ENCODE assay signal across 29 cellular contexts in genomic region chr17:34658796-34659195, GRCh38.
"Had no signal": no experiment of that assay in that cellular context is flagged by ENCODE, and none has a peak within 500 bp of the region (broad histone marks: within the 10 kb centered on the region; RNA-seq: fewer than 3 reads in every experiment).

No MANE protein-coding gene starts in this region.

- H3K9me3 Mint-ChIP-seq: activated naive CD4-positive, alpha-beta T cell treated with anti-CD3 and anti-CD28 coated beads, Interleukin-2, amount 10 ng/mL, durations not matched to agents 7 days and 5 days; activated naive CD8-positive, alpha-beta T cell treated with anti-CD3 and anti-CD28 coated beads, Interleukin-2, amount 10 ng/mL, durations not matched to agents 7 days and 5 days; brain; dendritic cell treated with granulocyte-macrophage colony-stimulating factor and Interleukin-4, amounts not matched to agents 40 ng/mL and 50 ng/mL, for 4 days; endodermal cell; naive thymus-derived CD8-positive, alpha-beta T cell; neural progenitor cell; T-helper 1 cell treated with Interleukin-12 subunit alpha and Interleukin-12 subunit beta and Interleukin-4 antibody, amounts not matched to agents 30 μg/mL and 1 μg/mL, for 36 hours; type B pancreatic cell had no signal

- H3K27ac ChIP-seq: ascending aorta, cardiac muscle cell, foreskin keratinocyte, lower lobe of right lung, neural progenitor cell, testis, VCaP had no signal

- H3K4me3 Mint-ChIP-seq: activated naive CD4-positive, alpha-beta T cell treated with anti-CD3 and anti-CD28 coated beads, Interleukin-2, amount 10 ng/mL, durations not matched to agents 7 days and 5 days; activated naive CD8-positive, alpha-beta T cell treated with anti-CD3 and anti-CD28 coated beads, Interleukin-2, amount 10 ng/mL, durations not matched to agents 7 days and 5 days; brain; dendritic cell treated with granulocyte-macrophage colony-stimulating factor and Interleukin-4, amounts not matched to agents 40 ng/mL and 50 ng/mL, for 4 days; endodermal cell; naive thymus-derived CD8-positive, alpha-beta T cell; neural progenitor cell; T-helper 1 cell treated with Interleukin-12 subunit alpha and Interleukin-12 subunit beta and Interleukin-4 antibody, amounts not matched to agents 30 μg/mL and 1 μg/mL, for 36 hours; type B pancreatic cell had no signal

- H3K4me1 Mint-ChIP-seq: activated naive CD4-positive, alpha-beta T cell treated with anti-CD3 and anti-CD28 coated beads, Interleukin-2, amount 10 ng/mL, durations not matched to agents 7 days and 5 days; activated naive CD8-positive, alpha-beta T cell treated with anti-CD3 and anti-CD28 coated beads, Interleukin-2, amount 10 ng/mL, durations not matched to agents 7 days and 5 days; neural progenitor cell had no signal

- H3K36me3 ChIP-seq: ascending aorta, cardiac muscle cell, lower lobe of right lung, neural progenitor cell had no signal

- DNase-seq: activated CD4-positive, alpha-beta T cell treated with anti-CD3 and anti-CD28 coated beads for 4 hours; activated CD4-positive, alpha-beta T cell treated with anti-CD3 and anti-CD28 coated beads, Interleukin-2, amount 50 U/mL, for 4 hours; activated CD8-positive, alpha-beta memory T cell treated with anti-CD3 and anti-CD28 coated beads, Interleukin-2, amount 50 U/mL, for 4 hours; activated gamma-delta T cell; activated naive CD4-positive, alpha-beta T cell treated with anti-CD3 and anti-CD28 coated beads, Interleukin-2, amount 10 ng/mL, durations not matched to agents 7 days and 5 days; activated naive CD8-positive, alpha-beta T cell treated with anti-CD3 and anti-CD28 coated beads, Interleukin-2, amount 10 ng/mL, durations not matched to agents 7 days and 5 days; activated T-cell treated with anti-CD3 and anti-CD28 coated beads, Interleukin-2, amount 50 U/mL, for 1 hour; endodermal cell; foreskin keratinocyte; kidney glomerular epithelial cell; lower lobe of right lung; mesenchymal stem cell; naive thymus-derived CD8-positive, alpha-beta T cell; right cardiac atrium; stimulated activated CD4-positive, alpha-beta T cell treated with anti-CD3 and anti-CD28 coated beads, Interleukin-15, amount 100 ng/mL, for 24 hours; stimulated activated CD4-positive, alpha-beta T cell treated with anti-CD3 and anti-CD28 coated beads, Interleukin-2, amount 100 ng/mL, for 24 hours; stimulated activated naive CD8-positive, alpha-beta T cell treated with anti-CD3 and anti-CD28 coated beads, Interleukin-15, Interleukin-2, amounts not matched to agents 100 U/mL and 50 U/mL, for 24 hours; T-helper 9 cell; testis had no signal

- H3K27ac Mint-ChIP-seq: activated naive CD4-positive, alpha-beta T cell treated with anti-CD3 and anti-CD28 coated beads, Interleukin-2, amount 10 ng/mL, durations not matched to agents 7 days and 5 days; activated naive CD8-positive, alpha-beta T cell treated with anti-CD3 and anti-CD28 coated beads, Interleukin-2, amount 10 ng/mL, durations not matched to agents 7 days and 5 days; dendritic cell treated with granulocyte-macrophage colony-stimulating factor and Interleukin-4, amounts not matched to agents 40 ng/mL and 50 ng/mL, for 4 days; endodermal cell; naive thymus-derived CD8-positive, alpha-beta T cell; neural progenitor cell; T-helper 1 cell treated with Interleukin-12 subunit alpha and Interleukin-12 subunit beta and Interleukin-4 antibody, amounts not matched to agents 30 μg/mL and 1 μg/mL, for 36 hours; type B pancreatic cell had no signal

- ATAC-seq: esophagus mucosa; foreskin keratinocyte; left lobe of liver; naive thymus-derived CD8-positive, alpha-beta T cell; right cardiac atrium; stimulated activated naive CD8-positive, alpha-beta T cell treated with anti-CD3 and anti-CD28 coated beads, Interleukin-15, Interleukin-2, amounts not matched to agents 100 U/mL and 50 U/mL, for 24 hours had no signal

- H3K9ac ChIP-seq: neural progenitor cell had no signal

- H3K9me3 ChIP-seq: ascending aorta, lower lobe of right lung, testis had no signal

- H3K36me3 Mint-ChIP-seq: activated naive CD4-positive, alpha-beta T cell treated with anti-CD3 and anti-CD28 coated beads, Interleukin-2, amount 10 ng/mL, durations not matched to agents 7 days and 5 days; activated naive CD8-positive, alpha-beta T cell treated with anti-CD3 and anti-CD28 coated beads, Interleukin-2, amount 10 ng/mL, durations not matched to agents 7 days and 5 days; brain; naive thymus-derived CD8-positive, alpha-beta T cell; neural progenitor cell; type B pancreatic cell had no signal

- H3K27me3 ChIP-seq: ascending aorta, cardiac muscle cell, neural progenitor cell, testis had no signal

- H3K4me3 ChIP-seq: ascending aorta, cardiac muscle cell, lower lobe of right lung, neural progenitor cell, testis had no signal

- H3K4me1 ChIP-seq: ascending aorta, foreskin keratinocyte, lower lobe of right lung, neural progenitor cell had no signal
